In genomic region chr4:185608223-185608622, GRCh38 we compare ENCODE assay signal across 19 cellular contexts.
DNase-seq lines count a peak whose midpoint lies in the region; ATAC-seq, FAIRE-seq and TF ChIP-seq lines count a peak whose summit lies in the region.
"Had no signal": no experiment of that assay in that cellular context is flagged by ENCODE, and none has a peak within 500 bp of the region (broad histone marks: within the 10 kb centered on the region; RNA-seq: fewer than 3 reads in every experiment).

No MANE protein-coding gene starts in this region.

- H3K9ac ChIP-seq in muscle layer of colon (ENCODE audit: low read length) (no peak overlapping the region), stomach smooth muscle (ENCODE audit: low read length in 2 of 2) (no peak overlapping the region)
- H3K9ac ChIP-seq: BLaER1 treated with 17β-estradiol and CSF1 and Interleukin-3, amounts not matched to agents 10 nM and 100 nM had no signal

- H3K36me3 ChIP-seq in muscle layer of colon (ENCODE audit: insufficient read depth, low read length) (peaks cover 18% of the 10 kb centered on the region), stomach smooth muscle (ENCODE audit: control insufficient read depth in 2 of 2, insufficient read depth in 2 of 2, low read length in 2 of 2) (peaks cover 0 to 5% of the 10 kb centered on the region in 2 donors)
- H3K36me3 ChIP-seq: BLaER1 treated with 17β-estradiol and CSF1 and Interleukin-3, amounts not matched to agents 10 nM and 100 nM had no signal

- H3K9me3 ChIP-seq in muscle layer of colon (ENCODE audit: low read length) (no peaks in the 10 kb centered on the region), stomach smooth muscle (ENCODE audit: control insufficient read depth in 2 of 2, low read length in 2 of 2) (no peaks in the 10 kb centered on the region)
- H3K9me3 ChIP-seq: BLaER1 treated with 17β-estradiol and CSF1 and Interleukin-3, amounts not matched to agents 10 nM and 100 nM had no signal

- H3K27ac ChIP-seq in VCaP = peak overlapping the region; percentile 6; the same call in 1 of the 2 replicates
- peak overlapping the region; percentile 22 for H3K27ac ChIP-seq in muscle layer of colon (ENCODE audit: low read depth, low read length)
- H3K27ac ChIP-seq in stomach smooth muscle (ENCODE audit: low read length) = peak overlapping the region; percentile 42
- H3K27ac ChIP-seq: BLaER1 treated with 17β-estradiol and CSF1 and Interleukin-3, amounts not matched to agents 10 nM and 100 nM had no signal

- no peak for TF ChIP-seq CTCF in VCaP (conservative IDR thresholded peaks at IDR 0.05)

- peak; percentile 97 for FAIRE-seq in islet of Langerhans (lab: Jason Lieb, UNC)

- DNase-seq in activated CD4-positive, alpha-beta T cell treated with anti-CD3 and anti-CD28 coated beads, Interleukin-2, amount 50 U/mL, for 48 hours = no peak
- no peak for DNase-seq in activated effector memory CD4-positive, alpha-beta T cell treated with anti-CD3 and anti-CD28 coated beads, Interleukin-2, amount 50 U/mL, for 16 hours
- DNase-seq in NCI-H1105 (lab: John Stamatoyannopoulos, UW) = no peak
- DNase-seq: 8988T; Calu3; CD8-positive, alpha-beta T cell; DMS79 treated with DMSO at 0.1 percent for 48 hours; GF-D8; GOT3; H7; HFFc6; IMR-90 had no signal

- H3K4me3 ChIP-seq in muscle layer of colon (ENCODE audit: low read depth in 1 of 2, low read length in 2 of 2) (no peak overlapping the region), stomach smooth muscle (ENCODE audit: low read length in 2 of 2) (peak overlapping the region in 1 of 2 donors; percentile 4)
- H3K4me3 ChIP-seq: BLaER1 treated with 17β-estradiol and CSF1 and Interleukin-3, amounts not matched to agents 10 nM and 100 nM had no signal

- no peak for ATAC-seq in HG03045 (IDR thresholded peaks at IDR 0.05; ENCODE audit: unreplicated experiment)
- ATAC-seq: CD8-positive, alpha-beta T cell; HCT116 had no signal

- peaks cover 13% of the 10 kb centered on the region for H3K4me1 ChIP-seq in muscle layer of colon (ENCODE audit: insufficient read depth, low read length)
- peaks cover 6% of the 10 kb centered on the region for H3K4me1 ChIP-seq in stomach smooth muscle (ENCODE audit: control insufficient read depth, insufficient read depth, low read length)

- H3K27me3 ChIP-seq in muscle layer of colon (ENCODE audit: control insufficient read depth in 1 of 2, insufficient read depth in 2 of 2, low read length in 2 of 2) = no peaks in the 10 kb centered on the region
- no peaks in the 10 kb centered on the region for H3K27me3 ChIP-seq in stomach smooth muscle (ENCODE audit: control insufficient read depth in 1 of 2, insufficient read depth in 2 of 2, low read length in 2 of 2)
- H3K27me3 ChIP-seq: BLaER1 treated with 17β-estradiol and CSF1 and Interleukin-3, amounts not matched to agents 10 nM and 100 nM had no signal
